12 cellular contexts compared by ENCODE assay signal in genomic region chr11:8867856-8868705, GRCh38. TPM values are rescaled to one million over a fixed set of nuclear protein-coding genes. Genes with fewer than 3 reads are reported as not detected.
A peak's percentile ranks its signal among the peaks of the same experiment; 100 is the strongest.
DNase-seq lines count a peak whose midpoint lies in the region; ATAC-seq, FAIRE-seq and TF ChIP-seq lines count a peak whose summit lies in the region.
"Had no signal": no experiment of that assay in that cellular context is flagged by ENCODE, and none has a peak within 500 bp of the region (broad histone marks: within the 10 kb centered on the region; RNA-seq: fewer than 3 reads in every experiment).

No MANE protein-coding gene starts in this region.

- H3K36me3 ChIP-seq in pancreas (no peaks in the 10 kb centered on the region), lower lobe of right lung (no peaks in the 10 kb centered on the region)

- no peaks in the 10 kb centered on the region for H3K9me3 ChIP-seq in pancreas
- no peaks in the 10 kb centered on the region for H3K9me3 ChIP-seq in lower lobe of right lung

- TF ChIP-seq CTCF in pancreas (IDR thresholded peaks at IDR 0.05) (no peak), lower lobe of right lung (IDR thresholded peaks at IDR 0.05) (no peak)

- H3K27me3 ChIP-seq in pancreas: no peaks in the 10 kb centered on the region
- H3K27me3 ChIP-seq in lower lobe of right lung (ENCODE audit: low read depth): no peaks in the 10 kb centered on the region

- H3K4me3 ChIP-seq in pancreas (no peak overlapping the region), lower lobe of right lung (no peak overlapping the region)

- DNase-seq in AG08395 (ENCODE audit: low spot score) (peak; percentile 35), LHCN-M2 (ENCODE audit: low read depth) (peak; percentile 56), dedifferentiated amniotic fluid mesenchymal stem cell (ENCODE audit: extremely low spot score) (peak; percentile 20), myocyte (ENCODE audit: low read depth) (peak; percentile 52), SW 1271 (lab: John Stamatoyannopoulos, UW) (no peak), pancreas (no peak), lower lobe of right lung (no peak)
- DNase-seq: activated CD8-positive, alpha-beta T cell treated with anti-CD3 and anti-CD28 coated beads for 36 hours; activated naive CD4-positive, alpha-beta T cell treated with anti-CD3 and anti-CD28 coated beads for 36 hours; CD4-positive, CD25-positive, alpha-beta regulatory T cell; effector CD8-positive, alpha-beta T cell had no signal

- H3K4me1 ChIP-seq in pancreas: peaks cover 0 to 6% (median 2%) of the 10 kb centered on the region in 3 donors
- H3K4me1 ChIP-seq in lower lobe of right lung: peaks cover 48% of the 10 kb centered on the region

- 60 to 61% methylated on average over 7 of the region's 7 CpGs for WGBS in pancreas, 2 donors

- ATAC-seq in pancreas (no peak), lower lobe of right lung (no peak), GM18517 (IDR thresholded peaks at IDR 0.05; ENCODE audit: unreplicated experiment) (no peak)
- ATAC-seq: activated CD8-positive, alpha-beta T cell treated with anti-CD3 and anti-CD28 coated beads for 36 hours had no signal

- H3K27ac ChIP-seq in pancreas: no peak overlapping the region
- H3K27ac ChIP-seq in lower lobe of right lung: no peak overlapping the region

- intact Hi-C loops in pancreas (cut with DNase I): no loop called here
- intact Hi-C loops in lower lobe of right lung (cut with DNase I): loop anchor here (10.0 kb wide), 1 partner anchor 53 kb away; a partner anchor contains a TSS

- no peak for FAIRE-seq in pancreas (lab: Jason Lieb, UNC)

RNA-seq across cellular contexts. Expression of gene AKIP1, which starts 42.9 kb away (rescaled TPM):
- total RNA-seq in LHCN-M2 (2014; rRNA removed): 87.8 and 89.8 TPM in 2 replicates
- polyA plus RNA-seq in LHCN-M2 (2012): 80.5 TPM
- 95.3 and 95.5 TPM in 2 replicates for total RNA-seq in myocyte
- 104 TPM for polyA plus RNA-seq in myocyte (2012)
- total RNA-seq in pancreas: 10 to 100 TPM in 1 of 6 donors, 1 to 10 TPM in 5; 6.3 to 11.6 (median 7.9) TPM
- 10 to 100 TPM in 1 of 2 donors, 1 to 10 TPM in 1; 6.5 to 11.6 TPM for polyA plus RNA-seq in pancreas
- 24.1 TPM for total RNA-seq in lower lobe of right lung

Comparison
In these comparisons a context has a peak if more than half of its experiments do, and no peak if none do; other contexts are left out.
1. DNase-seq: peak in AG08395 (single experiment), LHCN-M2 (single experiment), dedifferentiated amniotic fluid mesenchymal stem cell (single experiment) and myocyte (single experiment); none in SW 1271 (0 of 2), pancreas (0 of 6) and lower lobe of right lung (single experiment).